Comparison of ENCODE assay signal across 1 cellular context in genomic region chr2:238139841-238140439, GRCh38.
TF ChIP-seq lines count a peak whose summit lies in the region.

No MANE protein-coding gene starts in this region.

TF ChIP-seq in K562, 482 proteins besides CTCF, POLR2A, EP300 and RAD21:
- TF ChIP-seq ZNF561 (CRISPR knock-in tag; conservative IDR thresholded peaks at IDR 0.05) (no peak), E2F6 (IDR thresholded peaks at IDR 0.05; ENCODE audit: borderline replicate concordance in 1 of 2, extremely low read depth in 1 of 2, insufficient read depth in 1 of 2, insufficient read length in 1 of 2, low read depth in 1 of 2, low read length in 1 of 2, poor library complexity in 1 of 2, severe bottlenecking in 1 of 2) (peak in 1 of 2 experiments; percentile 18), MAX (CRISPR knock-in tag; IDR thresholded peaks at IDR 0.05) (peak; percentile 42), L3MBTL2 (IDR thresholded peaks at IDR 0.05) (peak; percentile 34; the same call in 1 of the 2 replicates), TFAP4 (CRISPR knock-in tag; IDR thresholded peaks at IDR 0.05; ENCODE audit: borderline replicate concordance) (0 out of 2 replicates have a peak, but pooled peaks have one; percentile 2), MNT (conservative IDR thresholded peaks at IDR 0.05) (0 out of 4 replicates have a peak, but pooled peaks of 1 of the 2 experiments have one; percentile 41), ELK1 (CRISPR knock-in tag; IDR thresholded peaks at IDR 0.05) (no peak), SRSF9 (IDR thresholded peaks at IDR 0.05; ENCODE audit: borderline replicate concordance, low read depth, low read length) (no peak), DNMT1 (IDR thresholded peaks at IDR 0.05) (no peak), FOS (IDR thresholded peaks at IDR 0.05; ENCODE audit: extremely low read depth, insufficient read length) (no peak), ATF1 (CRISPR knock-in tag; IDR thresholded peaks at IDR 0.05) (no peak), ATF1 (tag; IDR thresholded peaks at IDR 0.05) (0 out of 2 replicates have a peak, but pooled peaks have one; percentile 19), STAG1 (CRISPR knock-in tag; IDR thresholded peaks at IDR 0.05; ENCODE audit: borderline replicate concordance) (0 out of 2 replicates have a peak, but pooled peaks have one; percentile 0), BRD4 (IDR thresholded peaks at IDR 0.05) (no peak), MGA (IDR thresholded peaks at IDR 0.05) (peak; percentile 58; the same call in 1 of the 2 replicates), CREB1 (IDR thresholded peaks at IDR 0.05) (no peak), CREB1 (CRISPR knock-in tag; IDR thresholded peaks at IDR 0.05) (0 out of 2 replicates have a peak, but pooled peaks have one; percentile 31), ZBTB8A (IDR thresholded peaks at IDR 0.05; ENCODE audit: partially characterized antibody) (no peak), HMGN3 (IDR thresholded peaks at IDR 0.05; ENCODE audit: borderline replicate concordance, extremely low read depth, insufficient read length, low read depth, low read length) (no peak), HMG20B (CRISPR knock-in tag; IDR thresholded peaks at IDR 0.05) (no peak), ZFX (CRISPR knock-in tag; IDR thresholded peaks at IDR 0.05) (peak; percentile 30; the same call in 1 of the 2 replicates), HCFC1 (IDR thresholded peaks at IDR 0.05; ENCODE audit: low read depth, low read length) (no peak), MEF2A (IDR thresholded peaks at IDR 0.05; ENCODE audit: control insufficient read depth, low read depth, low read length) (no peak), ZNF263 (CRISPR knock-in tag; IDR thresholded peaks at IDR 0.05; ENCODE audit: borderline replicate concordance) (peak; percentile 36; the same call in 1 of the 2 replicates), FOXJ2 (tag; IDR thresholded peaks at IDR 0.05) (no peak), SRSF7 (optimal IDR thresholded peaks at IDR 0.05; ENCODE audit: low read depth, low read length) (no peak), ZBTB7A (IDR thresholded peaks at IDR 0.05; ENCODE audit: borderline replicate concordance, control insufficient read depth, low read depth, low read length) (no peak)
